In the genomic region with DNA sequence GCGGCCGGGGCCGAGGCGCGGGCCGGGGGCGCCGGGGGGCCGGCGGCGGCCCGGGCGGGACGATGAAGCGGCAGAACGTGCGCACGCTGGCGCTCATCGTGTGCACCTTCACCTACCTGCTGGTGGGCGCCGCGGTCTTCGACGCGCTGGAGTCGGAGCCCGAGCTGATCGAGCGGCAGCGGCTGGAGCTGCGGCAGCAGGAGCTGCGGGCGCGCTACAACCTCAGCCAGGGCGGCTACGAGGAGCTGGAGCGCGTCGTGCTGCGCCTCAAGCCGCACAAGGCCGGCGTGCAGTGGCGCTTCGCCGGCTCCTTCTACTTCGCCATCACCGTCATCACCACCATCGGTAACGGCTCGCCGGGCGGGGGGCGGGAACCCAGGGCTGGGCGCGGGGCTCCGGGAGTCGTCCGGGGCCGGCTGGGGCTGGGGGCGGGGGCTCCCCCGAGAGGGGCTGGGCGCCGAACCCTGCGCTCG, we compare ENCODE assay signal across 9 cellular contexts. TPM values are rescaled to one million over a fixed set of nuclear protein-coding genes. Genes with fewer than 3 reads are reported as not detected.
DNase-seq lines count a peak whose midpoint lies in the region; ATAC-seq and TF ChIP-seq lines count a peak whose summit lies in the region.
"Had no signal": no experiment of that assay in that cellular context is flagged by ENCODE, and none has a peak within 500 bp of the region (broad histone marks: within the 10 kb centered on the region; RNA-seq: fewer than 3 reads in every experiment).

No MANE protein-coding gene starts in this region.

- DNase-seq in EH (ENCODE audit: low read depth) (peak; percentile 51), NCI-H345 (lab: John Stamatoyannopoulos, UW) (peak; percentile 69), fibroblast of peridontal ligament (ENCODE audit: extremely low read depth) (peak; percentile 17), psoas muscle (no peak), hepatic stellate cell (ENCODE audit: low spot score) (no peak), HT-29 (ENCODE audit: low spot score) (no peak)

- intact Hi-C loops in psoas muscle (cut with DNase I) = no loop called here

- H3K36me3 ChIP-seq in psoas muscle (ENCODE audit: insufficient read depth in 1 of 2, low read depth in 1 of 2) = no peaks in the 10 kb centered on the region

- ATAC-seq in psoas muscle (peak in 2 of 4 donors; percentile 14 to 20), HG03039 (IDR thresholded peaks at IDR 0.05; ENCODE audit: unreplicated experiment) (no peak), HG02870 (IDR thresholded peaks at IDR 0.05; ENCODE audit: unreplicated experiment) (no peak)

- no peaks in the 10 kb centered on the region for H3K4me1 ChIP-seq in psoas muscle

- peak overlapping the region; percentile 43 for H3K4me3 ChIP-seq in psoas muscle

- no peak for TF ChIP-seq CTCF in psoas muscle (IDR thresholded peaks at IDR 0.05)

- H3K9me3 ChIP-seq in psoas muscle = no peaks in the 10 kb centered on the region

- peaks cover 0 to 71% (median 33%) of the 10 kb centered on the region in 3 donors for H3K27me3 ChIP-seq in psoas muscle (ENCODE audit: insufficient read depth in 3 of 3, low read length in 2 of 3)

- no peak overlapping the region for H3K27ac ChIP-seq in psoas muscle

- 1 to 2% (median 1%) methylated on average over 54 to 67 of the region's 67 CpGs for WGBS in psoas muscle, 3 donors

RNA-seq across cellular contexts. Expression of a gene that starts 0.3 kb away (rescaled TPM):
- 1 to 10 TPM in 1 of 4 donors, under 1 TPM in 3; 0.06 to 1.3 (median 0.13) TPM for total RNA-seq in psoas muscle
- 1 to 10 TPM in 1 of 3 donors, under 1 TPM in 2; 0.13 to 2.3 (median 0.70) TPM for polyA plus RNA-seq in psoas muscle
- not detected in 2 replicates for total RNA-seq in HT-29 (2014; rRNA removed; shearing (Covaris generic))
- total RNA-seq: pulmonary artery endothelial cell had no signal

RNA-seq across cellular contexts. Expression of a gene that starts 51.7 kb away (rescaled TPM):
- total RNA-seq in psoas muscle = not detected
- not detected for polyA plus RNA-seq in psoas muscle
- not detected in 2 replicates for total RNA-seq in HT-29 (2014; rRNA removed; shearing (Covaris generic))
- total RNA-seq: pulmonary artery endothelial cell had no signal

Comparison
In these comparisons a context has a peak if more than half of its experiments do, and no peak if none do; other contexts are left out.
1. DNase-seq: peak in EH (single experiment), NCI-H345 (single experiment) and fibroblast of peridontal ligament (single experiment); none in psoas muscle (0 of 2), hepatic stellate cell (single experiment) and HT-29 (single experiment).